In genomic region chr7:130435455-130435854, GRCh38 we compare ENCODE assay signal across 20 cellular contexts. TPM values are rescaled to one million over a fixed set of nuclear protein-coding genes. Genes with fewer than 3 reads are reported as not detected.
DNase-seq lines count a peak whose midpoint lies in the region; ATAC-seq and TF ChIP-seq lines count a peak whose summit lies in the region.
"Had no signal": no experiment of that assay in that cellular context is flagged by ENCODE, and none has a peak within 500 bp of the region (broad histone marks: within the 10 kb centered on the region; RNA-seq: fewer than 3 reads in every experiment).

No MANE protein-coding gene starts in this region.

- H3K27ac ChIP-seq in ACC112 (ENCODE audit: low read depth, low read length), result 0 out of 2 replicates have a peak overlapping the region, but pooled peaks have one; percentile 22
- no peak overlapping the region for H3K27ac ChIP-seq in PC-3 (ENCODE audit: low read length)
- H3K27ac ChIP-seq in epithelial cell of prostate, result peak overlapping the region; percentile 16
- no peak overlapping the region for H3K27ac ChIP-seq in Peyer's patch
- H3K27ac ChIP-seq: HL-60, SJSA1 had no signal

- CTCF ChIA-PET in PC-3 (lab: Charles Lee), result no interaction called here
- CTCF ChIA-PET in activated CD4-positive, alpha-beta memory T cell treated with anti-CD3 and anti-CD28 coated beads for 36 hours (lab: Charles Lee), result no interaction called here

- H3K9me2 ChIP-seq in PC-3 (replicated peaks; ENCODE audit: low read length), result no peaks in the 10 kb centered on the region

- H3K9me3 Mint-ChIP-seq in activated CD4-positive, alpha-beta memory T cell treated with anti-CD3 and anti-CD28 coated beads for 36 hours, result no peaks in the 10 kb centered on the region

- no peak overlapping the region for H3K9ac ChIP-seq in PC-3 (ENCODE audit: low read length)

- H2AFZ ChIP-seq in ACC112 (ENCODE audit: low read length, unreplicated experiment), result no peak overlapping the region
- H2AFZ ChIP-seq in PC-3 (ENCODE audit: low read length), result no peak overlapping the region

- ATAC-seq in PC-3 (peak; percentile 73), GM21423 (IDR thresholded peaks at IDR 0.05; ENCODE audit: unreplicated experiment) (no peak)

- no TSS peak for BruUV-seq in PC-3 (replicated peaks; lab: Mats Ljungman, UMichigan)

- no peaks in the 10 kb centered on the region for H3K27me3 Mint-ChIP-seq in activated CD4-positive, alpha-beta memory T cell treated with anti-CD3 and anti-CD28 coated beads for 36 hours
- H3K27me3 Mint-ChIP-seq: IgD-negative memory B cell had no signal

- no peaks in the 10 kb centered on the region for H3K36me3 Mint-ChIP-seq in activated CD4-positive, alpha-beta memory T cell treated with anti-CD3 and anti-CD28 coated beads for 36 hours
- H3K36me3 Mint-ChIP-seq: IgD-negative memory B cell had no signal

- no peaks in the 10 kb centered on the region for H3K27me3 ChIP-seq in ACC112 (ENCODE audit: insufficient read depth, low read length)
- no peaks in the 10 kb centered on the region for H3K27me3 ChIP-seq in PC-3 (ENCODE audit: low read length)
- H3K27me3 ChIP-seq in Peyer's patch, result no peaks in the 10 kb centered on the region
- H3K27me3 ChIP-seq: SJSA1 had no signal

- H3K4me2 ChIP-seq in PC-3 (ENCODE audit: low read length), result no peak overlapping the region

- TF ChIP-seq CTCF in HFF-Myc (IDR thresholded peaks at IDR 0.05; ENCODE audit: low read depth, low read length, missing control alignments) (no peak), PC-3 (conservative IDR thresholded peaks at IDR 0.05; ENCODE audit: low read depth, low read length) (no peak), Peyer's patch (IDR thresholded peaks at IDR 0.05) (no peak)

- no peaks in the 10 kb centered on the region for H4K20me1 ChIP-seq in PC-3 (ENCODE audit: low read length)

- no peak overlapping the region for H3K4me3 Mint-ChIP-seq in activated CD4-positive, alpha-beta memory T cell treated with anti-CD3 and anti-CD28 coated beads for 36 hours
- H3K4me3 Mint-ChIP-seq: H9 had no signal

- H3K9me3 ChIP-seq in PC-3 (ENCODE audit: low read length) (no peaks in the 10 kb centered on the region), Peyer's patch (no peaks in the 10 kb centered on the region)
- H3K9me3 ChIP-seq: Caco-2, SJSA1 had no signal

- H3K4me1 ChIP-seq in ACC112 (ENCODE audit: control insufficient read depth, insufficient read depth, low read length, unreplicated experiment) (peaks cover 41% of the 10 kb centered on the region), PC-3 (ENCODE audit: insufficient read depth, low read length) (peaks cover 19% of the 10 kb centered on the region), Peyer's patch (peaks cover 0 to 4% (median 0%) of the 10 kb centered on the region in 4 donors)

- H3K36me3 ChIP-seq in ACC112 (ENCODE audit: insufficient read depth, low read length) (no peaks in the 10 kb centered on the region), PC-3 (ENCODE audit: low read depth, low read length) (no peaks in the 10 kb centered on the region), Peyer's patch (no peaks in the 10 kb centered on the region)

- POLR2A ChIA-PET in PC-3 (lab: Charles Lee; ENCODE audit: unreplicated experiment), result no interaction called here
- POLR2A ChIA-PET in activated CD4-positive, alpha-beta memory T cell treated with anti-CD3 and anti-CD28 coated beads for 36 hours (lab: Charles Lee), result no interaction called here

- TF ChIP-seq POLR2A in Peyer's patch (IDR thresholded peaks at IDR 0.05), result no peak

- H3K27ac Mint-ChIP-seq in activated CD4-positive, alpha-beta memory T cell treated with anti-CD3 and anti-CD28 coated beads for 36 hours, result no peak overlapping the region
- H3K27ac Mint-ChIP-seq: H9, IgD-negative memory B cell had no signal

- peaks cover 15% of the 10 kb centered on the region for H3K4me1 Mint-ChIP-seq in activated CD4-positive, alpha-beta memory T cell treated with anti-CD3 and anti-CD28 coated beads for 36 hours (ENCODE audit: low read depth)

- H3F3A ChIP-seq in PC-3 (ENCODE audit: low read length, unreplicated experiment), result no peaks in the 10 kb centered on the region

- DNase-seq in HFF-Myc (ENCODE audit: extremely low read depth, low read depth), result peak; percentile 31
- no peak for DNase-seq in PC-3
- no peak for DNase-seq in epithelial cell of prostate (ENCODE audit: low read depth, low spot score)
- DNase-seq in Peyer's patch, result no peak
- no peak for DNase-seq in activated CD4-positive, alpha-beta memory T cell treated with anti-CD3 and anti-CD28 coated beads for 36 hours
- no peak for DNase-seq in SW480 (ENCODE audit: low spot score)
- DNase-seq: Caco-2, DMS153, H9, Kasumi-1, MV-4-11, NCI-H1417 treated with DMSO at 0.1 percent for 48 hours, NCI-H2227 treated with DMSO at 0.1 percent for 48 hours, NCI-H526, OCI-M1 had no signal

- intact Hi-C loops in PC-3 (cut with micrococcal nuclease), result no loop called here
- intact Hi-C loops in activated CD4-positive, alpha-beta memory T cell treated with anti-CD3 and anti-CD28 coated beads for 36 hours (cut with micrococcal nuclease), result no loop called here

- H3K4me3 ChIP-seq in ACC112 (ENCODE audit: low read depth, low read length), result no peak overlapping the region
- no peak overlapping the region for H3K4me3 ChIP-seq in HFF-Myc (replicated peaks; ENCODE audit: low read depth, low read length)
- H3K4me3 ChIP-seq in PC-3 (ENCODE audit: low read length), result no peak overlapping the region
- no peak overlapping the region for H3K4me3 ChIP-seq in Peyer's patch
- H3K4me3 ChIP-seq: SJSA1 had no signal

- peaks cover 11% of the 10 kb centered on the region for H3K79me2 ChIP-seq in ACC112 (ENCODE audit: control insufficient read depth, insufficient read depth, low read length, unreplicated experiment)
- peaks cover 10% of the 10 kb centered on the region for H3K79me2 ChIP-seq in PC-3 (ENCODE audit: low read length)

RNA-seq across cellular contexts. Expression of gene CEP41, which starts 5.4 kb away (rescaled TPM):
- total RNA-seq in PC-3 (2014; rRNA removed), result 10.4 and 10.7 TPM in 2 replicates
- total RNA-seq in Peyer's patch, result 10 to 100 TPM in 1 of 4 donors, 1 to 10 TPM in 3; 1.9 to 14.0 (median 5.6) TPM
- total RNA-seq in activated CD4-positive, alpha-beta memory T cell treated with anti-CD3 and anti-CD28 coated beads for 36 hours, result 10 to 100 TPM; 14.0 to 16.4 TPM

RNA-seq across cellular contexts. Expression of gene CPA1, which starts 55.2 kb away (rescaled TPM):
- total RNA-seq in PC-3 (2014; rRNA removed), result not detected in 2 replicates
- total RNA-seq in Peyer's patch, result not detected
- total RNA-seq in activated CD4-positive, alpha-beta memory T cell treated with anti-CD3 and anti-CD28 coated beads for 36 hours, result not detected
- total RNA-seq: Caco-2, H9, SJSA1 had no signal

RNA-seq across cellular contexts. Expression of gene MEST, which starts 56.4 kb away (rescaled TPM):
- total RNA-seq in PC-3 (2014; rRNA removed) (21.1 and 25.2 TPM in 2 replicates), Peyer's patch (10 to 100 TPM; 11.6 to 36.1 (median 27.1) TPM)
- total RNA-seq in activated CD4-positive, alpha-beta memory T cell treated with anti-CD3 and anti-CD28 coated beads for 36 hours, result 1 to 10 TPM in 1 of 2 experiments, under 1 TPM in 1; 0.83 to 1.0 TPM

Comparison
In these comparisons a context has a peak if more than half of its experiments do, and no peak if none do; other contexts are left out.
1. H3K27ac ChIP-seq: peak in ACC112 (single experiment) and epithelial cell of prostate (single experiment); none in PC-3 (single experiment) and Peyer's patch (0 of 4).
2. RNA of gene MEST, which starts 56.4 kb away (total RNA-seq): 11.6 to 36.1 TPM in Peyer's patch and 21.1 to 25.2 TPM in PC-3; 0.83 to 1.0 TPM in activated CD4-positive, alpha-beta memory T cell treated with anti-CD3 and anti-CD28 coated beads for 36 hours; every median in the first group is over 4 times any median in the second.